In the genomic region with DNA sequence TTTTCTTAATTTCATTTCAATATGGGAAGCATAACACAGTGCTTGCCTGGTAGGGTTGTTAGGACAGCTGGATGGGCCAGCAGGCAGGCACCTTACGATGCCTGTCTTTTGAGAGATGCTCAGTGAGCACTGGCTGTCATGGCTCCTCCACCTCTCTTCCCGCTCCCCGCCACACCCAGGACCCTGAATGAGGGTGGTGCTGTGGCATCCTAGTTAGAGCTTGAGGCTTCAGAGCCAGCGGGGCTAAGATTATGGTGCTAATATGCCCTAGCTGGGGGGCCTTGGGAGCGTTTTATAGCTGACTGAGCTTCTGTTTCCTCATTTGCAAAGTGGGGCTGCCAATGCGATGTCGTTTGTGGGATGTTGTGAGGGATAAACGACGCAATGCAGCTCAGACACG, we compare ENCODE assay signal across 7 cellular contexts.
"Had no signal": no experiment of that assay in that cellular context is flagged by ENCODE, and none has a peak within 500 bp of the region (broad histone marks: within the 10 kb centered on the region; RNA-seq: fewer than 3 reads in every experiment).

No MANE protein-coding gene starts in this region.

- H3K36me3 ChIP-seq: HAP-1 had no signal

- H3K9me3 ChIP-seq: HAP-1 had no signal

- DNase-seq: HFFc6, IMR-90 had no signal

- H3K4me1 Mint-ChIP-seq: GM23338 had no signal

- H3K27ac ChIP-seq: HL-60 had no signal

- H3K27ac Mint-ChIP-seq: GM23338, HFFc6 had no signal

- H3K4me1 ChIP-seq: HAP-1 had no signal

- ATAC-seq: GM23338, HCT116, K562 had no signal

- H3K4me3 Mint-ChIP-seq: GM23338, HFFc6 had no signal

- H3K4me3 ChIP-seq: GM23338, HAP-1, K562 had no signal
